7 cellular contexts compared by ENCODE assay signal in the genomic region with DNA sequence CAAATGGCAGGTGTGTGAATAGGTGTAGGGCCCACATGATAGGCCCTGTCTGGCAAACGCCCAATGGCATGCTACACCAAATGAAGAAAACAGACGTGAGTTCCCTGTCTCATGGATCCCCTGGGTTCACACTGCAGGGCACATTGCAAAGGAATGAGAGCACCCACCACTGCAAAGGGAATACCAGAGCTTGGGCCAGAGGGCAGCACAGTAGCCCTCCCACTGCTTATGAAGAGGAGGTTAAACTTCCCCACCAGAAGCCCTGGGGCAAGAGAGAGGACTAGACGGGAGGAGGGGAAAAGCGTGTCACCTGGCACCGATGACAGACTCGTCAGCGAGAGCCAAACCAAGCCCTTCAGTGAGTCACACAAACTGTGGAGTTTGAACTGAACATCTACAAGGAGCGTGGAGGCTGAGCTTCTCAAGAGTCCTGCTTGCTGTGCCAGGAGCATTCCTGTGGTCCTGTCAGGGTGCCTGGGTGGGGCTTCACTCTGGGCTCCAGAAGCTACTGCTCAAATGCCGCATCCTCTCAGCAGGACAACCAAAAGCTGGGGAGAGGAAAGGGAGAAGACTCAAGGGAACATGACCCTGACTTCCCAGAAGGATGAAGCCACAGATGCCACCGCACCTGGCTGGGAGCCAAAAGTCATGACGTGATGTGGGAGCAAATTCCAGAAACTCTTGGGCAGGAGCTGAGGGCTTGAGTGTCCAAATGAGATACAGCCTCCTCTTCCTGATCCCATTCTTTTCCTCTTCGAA.
DNase-seq lines count a peak whose midpoint lies in the region; FAIRE-seq and TF ChIP-seq lines count a peak whose summit lies in the region.

No MANE protein-coding gene starts in this region.

- no peak for TF ChIP-seq POLR2A in spleen (IDR thresholded peaks at IDR 0.05)

- TF ChIP-seq CTCF in keratinocyte (optimal IDR thresholded peaks at IDR 0.05 in 1 of 3, IDR thresholded peaks at IDR 0.05 in 1 of 3, conservative IDR thresholded peaks at IDR 0.05 in 1 of 3; ENCODE audit: extremely low read depth in 1 of 3, insufficient read depth in 2 of 3, low read length in 3 of 3) (no peak), spleen (IDR thresholded peaks at IDR 0.05 in 8 of 11, conservative IDR thresholded peaks at IDR 0.05 in 3 of 11) (no peak)

- H2AFZ ChIP-seq in keratinocyte (ENCODE audit: control insufficient read depth, low read length) = no peak overlapping the region

- dilution Hi-C loops in keratinocyte (cut with MboI; ENCODE audit: extremely low pct_ligation_motif_present, low sequenced_read_pairs) = no loop called here

- DNase-seq in ELF-1 (ENCODE audit: low read depth, low spot score) (peak; percentile 81), NCI-H2029 (lab: John Stamatoyannopoulos, UW) (peak; percentile 97), anterior cingulate cortex (lab: John Stamatoyannopoulos, UW) (peak in 36 of 58 donors; percentile 6 to 89 (median 30)), keratinocyte (ENCODE audit: low read depth, low spot score) (peak; percentile 100), spleen (no peak), ecto neural progenitor cell (ENCODE audit: low spot score) (no peak)
- no peak for DNase-seq in stimulated activated CD8-positive, alpha-beta memory T cell treated with anti-CD3 and anti-CD28 coated beads, Interleukin-4, amount 100 ng/mL, for 48 hours

- H4K20me1 ChIP-seq in keratinocyte (ENCODE audit: control insufficient read depth, extremely low read depth, insufficient read depth, low read length) = no peaks in the 10 kb centered on the region

- intact Hi-C loops in spleen (cut with DNase I; ENCODE audit: low total_unique reads) = no loop called here

- H3K27ac ChIP-seq in keratinocyte (ENCODE audit: control insufficient read depth, insufficient read depth, low read length) (peak overlapping the region; percentile 99), spleen (peak overlapping the region in 5 of 8 donors; percentile 20 to 73 (median 59))

- no peaks in the 10 kb centered on the region for H3K9me1 ChIP-seq in keratinocyte (ENCODE audit: control insufficient read depth, extremely low read depth, insufficient read depth, low read length)

- H3K4me2 ChIP-seq in keratinocyte (ENCODE audit: control insufficient read depth, extremely low read depth, insufficient read depth, low read depth, low read length) = peak overlapping the region; percentile 97

- H3K4me1 ChIP-seq in keratinocyte (ENCODE audit: control insufficient read depth, extremely low read depth, insufficient read depth, low read length) (peaks cover 47% of the 10 kb centered on the region), spleen (peaks cover 7 to 50% (median 19%) of the 10 kb centered on the region in 6 donors)

- no peak for FAIRE-seq in keratinocyte (lab: Jason Lieb, UNC)

- 46 to 59% (median 49%) methylated on average over 12 of the region's 12 CpGs for WGBS in spleen, 5 donors

- peak overlapping the region in 2 of 3 experiments; percentile 49 for H3K4me3 ChIP-seq in keratinocyte (ENCODE audit: control insufficient read depth in 2 of 3, extremely low read depth in 1 of 3, insufficient read depth in 2 of 3, low read depth in 1 of 3, low read length in 3 of 3)
- no peak overlapping the region for H3K4me3 ChIP-seq in spleen

- H3K9me3 ChIP-seq in keratinocyte (ENCODE audit: control insufficient read depth, low read depth, low read length) (no peaks in the 10 kb centered on the region), spleen (no peaks in the 10 kb centered on the region)

- H3K27me3 ChIP-seq in keratinocyte (ENCODE audit: control insufficient read depth, extremely low read depth, insufficient read depth, low read length) = no peaks in the 10 kb centered on the region
- H3K27me3 ChIP-seq in spleen (replicated peaks in 1 of 7) = no peaks in the 10 kb centered on the region

- H3K9ac ChIP-seq in keratinocyte (ENCODE audit: control insufficient read depth, extremely low read depth, insufficient read depth, low read length) = peak overlapping the region; percentile 87

- no peaks in the 10 kb centered on the region for H3K79me2 ChIP-seq in keratinocyte (ENCODE audit: control insufficient read depth, insufficient read depth, low read length)

- no peaks in the 10 kb centered on the region for H3K36me3 ChIP-seq in keratinocyte (ENCODE audit: control insufficient read depth in 2 of 2, extremely low read depth in 1 of 2, insufficient read depth in 2 of 2, low read length in 2 of 2)
- H3K36me3 ChIP-seq in spleen = no peaks in the 10 kb centered on the region

Comparison
In these comparisons a context has a peak if more than half of its experiments do, and no peak if none do; other contexts are left out.
1. DNase-seq: peak in ELF-1 (single experiment), NCI-H2029 (single experiment), anterior cingulate cortex (36 of 58) and keratinocyte (single experiment); none in spleen (single experiment), stimulated activated CD8-positive, alpha-beta memory T cell treated with anti-CD3 and anti-CD28 coated beads, Interleukin-4, amount 100 ng/mL, for 48 hours (single experiment) and ecto neural progenitor cell (single experiment).
2. H3K4me3 ChIP-seq: peak in keratinocyte (2 of 3); none in spleen (0 of 8).